10 cellular contexts compared by ENCODE assay signal in the genomic region with DNA sequence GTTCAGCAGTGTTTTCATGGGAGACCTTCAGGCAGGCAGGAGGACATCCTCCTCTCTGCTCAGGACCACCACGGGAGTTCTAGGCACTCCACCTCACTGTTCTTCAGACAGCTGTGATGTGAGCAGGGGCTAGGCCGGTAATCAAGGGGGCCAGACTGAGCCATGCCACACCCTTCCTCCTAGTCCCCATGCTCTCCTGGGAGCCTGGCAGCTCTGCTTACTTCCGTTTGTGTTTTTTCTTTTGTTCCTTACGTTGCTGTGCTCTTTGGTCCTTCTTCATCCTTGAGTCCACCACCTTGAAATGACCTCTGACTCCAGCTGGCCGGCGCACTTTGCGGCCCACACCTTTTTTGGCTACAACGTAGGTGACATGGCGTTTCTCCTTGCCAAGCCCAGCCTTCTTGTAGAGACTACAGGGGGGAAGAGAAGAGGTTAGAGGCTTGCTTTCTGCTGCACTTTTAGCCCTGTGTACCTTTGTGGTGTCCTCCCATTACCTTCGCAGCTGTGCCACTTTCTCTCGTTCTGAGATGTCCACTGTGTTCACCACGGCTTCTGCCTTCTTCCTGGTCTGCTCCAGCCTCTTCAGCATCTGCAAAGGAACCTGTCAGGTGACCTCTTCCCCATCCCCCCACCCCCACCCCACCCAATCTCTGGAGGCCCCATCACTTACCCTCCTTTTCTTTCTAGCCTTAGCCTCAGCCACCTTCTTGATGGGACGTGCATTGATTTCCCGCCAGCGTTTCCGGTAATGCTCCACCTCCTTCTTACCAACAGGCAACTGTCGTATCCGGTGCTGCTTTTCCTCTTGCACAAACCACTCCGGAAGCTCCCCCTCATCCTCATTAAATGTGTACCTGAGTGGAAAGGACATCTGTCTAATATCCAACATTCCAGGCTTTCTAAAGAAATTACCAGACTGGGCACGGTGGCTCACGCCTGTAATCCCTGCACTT. TPM values are rescaled to one million over a fixed set of nuclear protein-coding genes. Genes with fewer than 3 reads are reported as not detected.
A peak's percentile ranks its signal among the peaks of the same experiment; 100 is the strongest.
DNase-seq lines count a peak whose midpoint lies in the region; ATAC-seq, FAIRE-seq and TF ChIP-seq lines count a peak whose summit lies in the region.
"Had no signal": no experiment of that assay in that cellular context is flagged by ENCODE, and none has a peak within 500 bp of the region (broad histone marks: within the 10 kb centered on the region; RNA-seq: fewer than 3 reads in every experiment).

No MANE protein-coding gene starts in this region.

- peak overlapping the region in 2 of 3 donors; percentile 38 to 91 for H3K27ac Mint-ChIP-seq in CD4-positive, CD25-positive, alpha-beta regulatory T cell
- H3K27ac Mint-ChIP-seq in MCF 10A (ENCODE audit: low read depth, unreplicated experiment) (no peak overlapping the region), naive B cell (peak overlapping the region; percentile 7 to 94 (median 72))

- no peak overlapping the region for H3K9ac ChIP-seq in PC-3 (ENCODE audit: low read length)

- peaks cover 0 to 16% (median 12%) of the 10 kb centered on the region in 4 donors for H3K4me1 Mint-ChIP-seq in CD4-positive, CD25-positive, alpha-beta regulatory T cell
- H3K4me1 Mint-ChIP-seq in MCF 10A (ENCODE audit: insufficient read depth, unreplicated experiment) (peaks cover 5% of the 10 kb centered on the region), naive B cell (peaks cover 38 to 44% (median 39%) of the 10 kb centered on the region in 3 donors)

- no peak overlapping the region for H3K4me2 ChIP-seq in PC-3 (ENCODE audit: low read length)

- no peak overlapping the region for H3K27ac ChIP-seq in CD4-positive, CD25-positive, alpha-beta regulatory T cell (ENCODE audit: insufficient read depth, low read length, poor library complexity, severe bottlenecking)
- H3K27ac ChIP-seq in PC-3 (ENCODE audit: low read length): no peak overlapping the region

- POLR2A ChIA-PET in PC-3 (lab: Charles Lee; ENCODE audit: unreplicated experiment): interaction anchor here (0.6 to 0.7 kb wide), 2 partner anchors 17 to 46 kb away, joined by 4 to 5 read pairs; a partner anchor contains a TSS
- POLR2A ChIA-PET in MCF 10A (lab: Yijun Ruan, JAX): interaction anchor here (0.9 to 1.2 kb wide), 4 partner anchors 10 to 46 kb away, joined by 3 to 5 read pairs (median 4); a partner anchor contains a TSS

- CTCF ChIA-PET in PC-3 (lab: Charles Lee) (no interaction called here), MCF 10A (lab: Yijun Ruan, JAX) (interaction anchor here (1.6 kb wide), 1 partner anchor 10 kb away, joined by 5 read pairs; no protein-coding TSS in a partner anchor)

- peaks cover 57% of the 10 kb centered on the region for H3K36me3 Mint-ChIP-seq in CD4-positive, CD25-positive, alpha-beta regulatory T cell
- H3K36me3 Mint-ChIP-seq in MCF 10A (ENCODE audit: insufficient read depth, unreplicated experiment) (peaks cover 94% of the 10 kb centered on the region), naive B cell (peaks cover 16 to 48% of the 10 kb centered on the region in 2 donors)

- no peak for FAIRE-seq in D721Med (lab: Jason Lieb, UNC)

- H3K36me3 ChIP-seq in CD4-positive, CD25-positive, alpha-beta regulatory T cell (ENCODE audit: control insufficient read depth, insufficient read depth, low read length): peaks cover 95% of the 10 kb centered on the region
- H3K36me3 ChIP-seq in PC-3 (ENCODE audit: low read depth, low read length): peaks cover 93% of the 10 kb centered on the region

- ATAC-seq in CD4-positive, CD25-positive, alpha-beta regulatory T cell (ENCODE audit: low read depth in 2 of 2): peak in 1 of 2 donors; percentile 14
- ATAC-seq in PC-3 (no peak), naive B cell (ENCODE audit: low read depth in 2 of 2) (peak in 1 of 2 donors; percentile 18), HG03432 (IDR thresholded peaks at IDR 0.05; ENCODE audit: unreplicated experiment) (no peak)

- intact Hi-C loops in PC-3 (cut with micrococcal nuclease): no loop called here
- intact Hi-C loops in MCF 10A (cut with micrococcal nuclease): no loop called here

- H3F3A ChIP-seq in PC-3 (ENCODE audit: low read length, unreplicated experiment): peaks cover 12% of the 10 kb centered on the region

- peak overlapping the region in 1 of 4 donors; percentile 24 for H3K4me3 Mint-ChIP-seq in CD4-positive, CD25-positive, alpha-beta regulatory T cell
- H3K4me3 Mint-ChIP-seq in MCF 10A (ENCODE audit: unreplicated experiment) (no peak overlapping the region), naive B cell (peak overlapping the region in 5 of 8 donors; percentile 18 to 83 (median 43))

- H3K9me3 Mint-ChIP-seq in CD4-positive, CD25-positive, alpha-beta regulatory T cell: no peaks in the 10 kb centered on the region
- H3K9me3 Mint-ChIP-seq in MCF 10A (ENCODE audit: unreplicated experiment): no peaks in the 10 kb centered on the region
- no peaks in the 10 kb centered on the region for H3K9me3 Mint-ChIP-seq in naive B cell

- H4K20me1 ChIP-seq in PC-3 (ENCODE audit: low read length): 0 out of 2 replicates have a peak, but pooled peaks cover 7% of the 10 kb centered on the region

- no peaks in the 10 kb centered on the region for H3K4me1 ChIP-seq in CD4-positive, CD25-positive, alpha-beta regulatory T cell (ENCODE audit: control insufficient read depth, insufficient read depth, low read length, poor library complexity, severe bottlenecking)
- no peaks in the 10 kb centered on the region for H3K4me1 ChIP-seq in PC-3 (ENCODE audit: insufficient read depth, low read length)

- BruUV-seq in PC-3 (replicated peaks; lab: Mats Ljungman, UMichigan) (TSS peak; percentile 64), MCF 10A (replicated peaks; lab: Mats Ljungman, UMichigan) (TSS peak; percentile 75)

- TF ChIP-seq CTCF in PC-3 (conservative IDR thresholded peaks at IDR 0.05; ENCODE audit: low read depth, low read length) (no peak), MCF 10A (IDR thresholded peaks at IDR 0.05; ENCODE audit: unreplicated experiment) (no peak), D721Med (IDR thresholded peaks at IDR 0.05; ENCODE audit: insufficient read depth, missing control alignments) (no peak)

- H2AFZ ChIP-seq in PC-3 (ENCODE audit: low read length): no peak overlapping the region

- no peaks in the 10 kb centered on the region for H3K27me3 Mint-ChIP-seq in CD4-positive, CD25-positive, alpha-beta regulatory T cell
- H3K27me3 Mint-ChIP-seq in MCF 10A (ENCODE audit: insufficient read depth, unreplicated experiment): no peaks in the 10 kb centered on the region
- H3K27me3 Mint-ChIP-seq in naive B cell: no peaks in the 10 kb centered on the region

- no peaks in the 10 kb centered on the region for H3K9me2 ChIP-seq in PC-3 (replicated peaks; ENCODE audit: low read length)

- H3K9me3 ChIP-seq in CD4-positive, CD25-positive, alpha-beta regulatory T cell (ENCODE audit: control insufficient read depth in 2 of 2, low read length in 2 of 2): no peaks in the 10 kb centered on the region
- H3K9me3 ChIP-seq in PC-3 (ENCODE audit: low read length): no peaks in the 10 kb centered on the region

- no peak overlapping the region for H3K4me3 ChIP-seq in CD4-positive, CD25-positive, alpha-beta regulatory T cell (ENCODE audit: low read depth, low read length)
- H3K4me3 ChIP-seq in PC-3 (ENCODE audit: low read length): no peak overlapping the region

- DNase-seq in CD4-positive, CD25-positive, alpha-beta regulatory T cell: peak in 1 of 3 donors; percentile 41
- DNase-seq in PC-3 (no peak), MCF 10A (ENCODE audit: unreplicated experiment) (no peak), naive B cell (no peak), HPDE6-E6E7 (ENCODE audit: extremely low spot score) (no peak), D721Med (ENCODE audit: insufficient read length, low spot score) (no peak)
- DNase-seq in stimulated activated CD4-positive, alpha-beta T cell treated with anti-CD3 and anti-CD28 coated beads, Interleukin-12 subunit alpha, Interleukin-12 subunit beta, amount 100 ng/mL, for 4 hours: no peak
- DNase-seq: activated CD4-positive, CD25-positive, alpha-beta regulatory T cell; RPMI8226 had no signal

- H3K27me3 ChIP-seq in CD4-positive, CD25-positive, alpha-beta regulatory T cell (ENCODE audit: control insufficient read depth, insufficient read depth, low read length): no peaks in the 10 kb centered on the region
- H3K27me3 ChIP-seq in PC-3 (ENCODE audit: low read length): no peaks in the 10 kb centered on the region

- H3K79me2 ChIP-seq in PC-3 (ENCODE audit: low read length): peaks cover 20% of the 10 kb centered on the region

RNA-seq across cellular contexts. Expression of a gene that starts 7.4 kb away (rescaled TPM):
- total RNA-seq in CD4-positive, CD25-positive, alpha-beta regulatory T cell: 84.8 TPM
- 100 to 1,000 TPM; 140 to 222 (median 169) TPM for polyA plus RNA-seq in CD4-positive, CD25-positive, alpha-beta regulatory T cell
- total RNA-seq in PC-3 (2014; rRNA removed) (163 and 205 TPM in 2 replicates), MCF 10A (2022) (148 and 151 TPM in 2 replicates)
- 100 to 1,000 TPM; 107 to 220 (median 118) TPM for polyA plus RNA-seq in naive B cell (ENCODE audit: low read depth in 6 of 6)

RNA-seq across cellular contexts. Expression of a gene that starts 7.6 kb away (rescaled TPM):
- total RNA-seq in CD4-positive, CD25-positive, alpha-beta regulatory T cell: 39.4 TPM
- polyA plus RNA-seq in CD4-positive, CD25-positive, alpha-beta regulatory T cell: 10 to 100 TPM; 19.9 to 25.0 (median 23.1) TPM
- total RNA-seq in PC-3 (2014; rRNA removed): 82.4 and 112 TPM in 2 replicates
- 36.7 and 49.5 TPM in 2 replicates for total RNA-seq in MCF 10A (2022)
- 10 to 100 TPM in 5 of 6 donors, 1 to 10 TPM in 1; 3.8 to 35.5 (median 22.2) TPM for polyA plus RNA-seq in naive B cell (ENCODE audit: low read depth in 6 of 6)

RNA-seq across cellular contexts. Expression of a gene that starts 22.6 kb away (rescaled TPM):
- total RNA-seq in CD4-positive, CD25-positive, alpha-beta regulatory T cell: 132 TPM
- polyA plus RNA-seq in CD4-positive, CD25-positive, alpha-beta regulatory T cell: 100 to 1,000 TPM; 104 to 149 (median 113) TPM
- total RNA-seq in PC-3 (2014; rRNA removed) (152 and 156 TPM in 2 replicates), MCF 10A (2022) (43.7 and 54.6 TPM in 2 replicates)
- 100 to 1,000 TPM in 2 of 6 donors, 10 to 100 TPM in 4; 62.0 to 142 (median 95.1) TPM for polyA plus RNA-seq in naive B cell (ENCODE audit: low read depth in 6 of 6)

RNA-seq across cellular contexts. Expression of a gene that starts 45.9 kb away (rescaled TPM):
- 94.3 TPM for total RNA-seq in CD4-positive, CD25-positive, alpha-beta regulatory T cell
- 10 to 100 TPM in 2 of 4 donors, 1 to 10 TPM in 2; 8.2 to 14.7 (median 11.4) TPM for polyA plus RNA-seq in CD4-positive, CD25-positive, alpha-beta regulatory T cell
- 72.4 and 89.0 TPM in 2 replicates for total RNA-seq in PC-3 (2014; rRNA removed)
- total RNA-seq in MCF 10A (2022): 137 and 144 TPM in 2 replicates
- 10 to 100 TPM in 4 of 6 donors, 1 to 10 TPM in 2; 6.3 to 24.1 (median 13.5) TPM for polyA plus RNA-seq in naive B cell (ENCODE audit: low read depth in 6 of 6)

RNA-seq across cellular contexts. Expression of a gene that starts 46.5 kb away (rescaled TPM):
- 35.4 TPM for total RNA-seq in CD4-positive, CD25-positive, alpha-beta regulatory T cell
- polyA plus RNA-seq in CD4-positive, CD25-positive, alpha-beta regulatory T cell: 10 to 100 TPM; 35.7 to 47.9 (median 41.3) TPM
- total RNA-seq in PC-3 (2014; rRNA removed): 147 and 163 TPM in 2 replicates
- 86.4 and 114 TPM in 2 replicates for total RNA-seq in MCF 10A (2022)
- polyA plus RNA-seq in naive B cell (ENCODE audit: low read depth in 6 of 6): 10 to 100 TPM; 27.1 to 46.1 (median 36.3) TPM
